14 cellular contexts compared by ENCODE assay signal in the genomic region with DNA sequence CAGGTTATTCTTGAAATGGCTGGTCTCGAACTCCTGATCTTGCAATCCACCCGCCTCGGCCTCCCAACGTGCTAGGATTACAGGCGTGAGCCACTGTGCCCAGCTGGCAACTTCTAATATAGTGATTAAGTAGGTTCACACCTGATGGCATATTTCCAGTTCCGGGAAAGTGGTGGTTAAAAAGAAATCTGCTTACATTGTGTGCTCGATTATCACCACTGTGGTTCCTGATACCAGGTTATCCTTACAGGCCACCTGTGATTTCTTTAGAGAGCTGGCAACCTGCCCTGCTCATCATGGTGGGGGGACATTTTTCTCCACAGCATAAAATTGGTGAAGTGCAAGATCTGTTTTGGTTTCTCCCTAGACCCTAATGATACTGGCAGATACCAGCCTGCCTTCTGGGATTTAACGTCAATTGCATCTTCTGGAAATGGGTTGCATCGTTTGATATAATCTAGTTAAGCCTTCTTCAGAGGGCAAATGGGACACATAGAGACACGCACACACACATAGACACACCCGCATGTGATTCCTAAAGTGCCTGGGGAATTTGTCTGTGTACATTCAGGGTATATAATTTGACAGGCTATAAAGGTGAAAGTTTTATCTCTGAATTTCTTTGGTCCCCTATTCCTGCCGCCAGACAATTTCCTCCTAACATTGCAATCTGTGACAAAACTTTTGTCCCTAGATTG. TPM values are rescaled to one million over a fixed set of nuclear protein-coding genes. Genes with fewer than 3 reads are reported as not detected.
DNase-seq lines count a peak whose midpoint lies in the region; ATAC-seq and TF ChIP-seq lines count a peak whose summit lies in the region.
"Had no signal": no experiment of that assay in that cellular context is flagged by ENCODE, and none has a peak within 500 bp of the region (broad histone marks: within the 10 kb centered on the region; RNA-seq: fewer than 3 reads in every experiment).

No MANE protein-coding gene starts in this region.

- H3K36me3 ChIP-seq in MG63: no peaks in the 10 kb centered on the region
- H3K36me3 ChIP-seq: BLaER1, HAP-1 had no signal

- DNase-seq in NCI-H2107 treated with DMSO at 0.1 percent for 48 hours (lab: John Stamatoyannopoulos, UW; ENCODE audit: unreplicated experiment): peak; percentile 9
- no peak for DNase-seq in NCI-H2107 (lab: John Stamatoyannopoulos, UW)
- peak; percentile 10 to 53 for DNase-seq in NCI-H2081 (lab: John Stamatoyannopoulos, UW)
- DNase-seq in NCI-H69 (lab: John Stamatoyannopoulos, UW): peak; percentile 96
- DNase-seq in left colon: no peak
- DNase-seq in nephron progenitor cell: no peak
- no peak for DNase-seq in MG63
- no peak for DNase-seq in activated CD8-positive, alpha-beta memory T cell treated with anti-CD3 and anti-CD28 coated beads, Interleukin-2, amount 50 U/mL, for 4 hours
- DNase-seq: 8988T; CD8-positive, alpha-beta memory T cell; DMS53; GF-D8 had no signal

- no peaks in the 10 kb centered on the region for H3K9me3 Mint-ChIP-seq in nephron progenitor cell
- H3K9me3 Mint-ChIP-seq: CD8-positive, alpha-beta memory T cell had no signal

- no peaks in the 10 kb centered on the region for H3K27me3 ChIP-seq in MG63
- H3K27me3 ChIP-seq: BLaER1 had no signal

- no peak overlapping the region for H3K4me3 ChIP-seq in MG63
- H3K4me3 ChIP-seq: BLaER1, HAP-1 had no signal

- no peak overlapping the region for H3K4me3 Mint-ChIP-seq in nephron progenitor cell
- H3K4me3 Mint-ChIP-seq: CD8-positive, alpha-beta memory T cell had no signal

- H3K36me3 Mint-ChIP-seq in nephron progenitor cell (ENCODE audit: low read depth): no peaks in the 10 kb centered on the region
- H3K36me3 Mint-ChIP-seq: CD8-positive, alpha-beta memory T cell had no signal

- H3K27me3 Mint-ChIP-seq in nephron progenitor cell (ENCODE audit: low read depth, poor library complexity): no peaks in the 10 kb centered on the region

- H3K4me1 Mint-ChIP-seq in nephron progenitor cell: peaks cover 40% of the 10 kb centered on the region
- H3K4me1 Mint-ChIP-seq: CD8-positive, alpha-beta memory T cell had no signal

- H3K27ac Mint-ChIP-seq in nephron progenitor cell: no peak overlapping the region
- H3K27ac Mint-ChIP-seq: CD8-positive, alpha-beta memory T cell had no signal

- ATAC-seq in left colon: peak; percentile 51

- no peak for TF ChIP-seq CTCF in nephron progenitor cell (IDR thresholded peaks at IDR 0.05)

- intact Hi-C loops in left colon (cut with DNase I, micrococcal nuclease): no loop called here

- H3K9me3 ChIP-seq in MG63: no peaks in the 10 kb centered on the region
- H3K9me3 ChIP-seq: BLaER1, HAP-1 had no signal

RNA-seq across cellular contexts. Expression of gene CITED2, which starts 49.7 kb away (rescaled TPM):
- total RNA-seq in left colon: 100 to 1,000 TPM in 1 of 2 donors, 10 to 100 TPM in 1; 75.0 to 109 TPM
- total RNA-seq in MG63 (2014; rRNA removed; shearing (Covaris generic); ENCODE audit: low replicate concordance): 112 and 114 TPM in 2 replicates

Comparison
In these comparisons a context has a peak if more than half of its experiments do, and no peak if none do; other contexts are left out.
1. DNase-seq: peak in NCI-H2107 treated with DMSO at 0.1 percent for 48 hours (single experiment), NCI-H2081 (2 of 2) and NCI-H69 (single experiment); none in NCI-H2107 (single experiment), left colon (0 of 2), nephron progenitor cell (single experiment), MG63 (single experiment) and activated CD8-positive, alpha-beta memory T cell treated with anti-CD3 and anti-CD28 coated beads, Interleukin-2, amount 50 U/mL, for 4 hours (single experiment).